9 cellular contexts compared by ENCODE assay signal in genomic region chr6:85465762-85466161, GRCh38. TPM values are rescaled to one million over a fixed set of nuclear protein-coding genes. Genes with fewer than 3 reads are reported as not detected.
A peak's percentile ranks its signal among the peaks of the same experiment; 100 is the strongest.
DNase-seq lines count a peak whose midpoint lies in the region; ATAC-seq and TF ChIP-seq lines count a peak whose summit lies in the region.
"Had no signal": no experiment of that assay in that cellular context is flagged by ENCODE, and none has a peak within 500 bp of the region (broad histone marks: within the 10 kb centered on the region; RNA-seq: fewer than 3 reads in every experiment).

No MANE protein-coding gene starts in this region.

- peaks cover 35 to 58% (median 57%) of the 10 kb centered on the region in 3 donors for H3K4me1 Mint-ChIP-seq in naive B cell

- BruUV-seq in PC-3 (replicated peaks; lab: Mats Ljungman, UMichigan): no TSS peak

- H3K36me3 ChIP-seq in PC-3 (ENCODE audit: low read depth, low read length): no peaks in the 10 kb centered on the region

- TF ChIP-seq CTCF in PC-3 (conservative IDR thresholded peaks at IDR 0.05; ENCODE audit: low read depth, low read length): no peak

- peaks cover 50% of the 10 kb centered on the region for H3K4me1 ChIP-seq in PC-3 (ENCODE audit: insufficient read depth, low read length)

- ATAC-seq in GM18909 (IDR thresholded peaks at IDR 0.05; ENCODE audit: poor library complexity, unreplicated experiment) (peak; percentile 50), HG02623 (IDR thresholded peaks at IDR 0.05; ENCODE audit: unreplicated experiment) (peak; percentile 27), PC-3 (no peak), naive B cell (ENCODE audit: low read depth in 2 of 2) (no peak), GM21360 (IDR thresholded peaks at IDR 0.05; ENCODE audit: unreplicated experiment) (no peak)
- ATAC-seq: heart right ventricle had no signal

- no peaks in the 10 kb centered on the region for H4K20me1 ChIP-seq in PC-3 (ENCODE audit: low read length)

- CTCF ChIA-PET in PC-3 (lab: Charles Lee): no interaction called here

- no peaks in the 10 kb centered on the region for H3F3A ChIP-seq in PC-3 (ENCODE audit: low read length, unreplicated experiment)

- intact Hi-C loops in PC-3 (cut with micrococcal nuclease): no loop called here

- peak overlapping the region in 3 of 6 donors; percentile 31 to 86 (median 33) for H3K27ac Mint-ChIP-seq in naive B cell

- no peaks in the 10 kb centered on the region for H3K9me3 ChIP-seq in PC-3 (ENCODE audit: low read length)
- H3K9me3 ChIP-seq: heart right ventricle had no signal

- H3K9ac ChIP-seq in PC-3 (ENCODE audit: low read length): peak overlapping the region; percentile 65

- H3K27me3 Mint-ChIP-seq in naive B cell: no peaks in the 10 kb centered on the region

- peak overlapping the region in 6 of 8 donors; percentile 6 to 84 (median 56) for H3K4me3 Mint-ChIP-seq in naive B cell

- POLR2A ChIA-PET in PC-3 (lab: Charles Lee; ENCODE audit: unreplicated experiment): no interaction called here

- H3K27ac ChIP-seq in PC-3 (ENCODE audit: low read length): peak overlapping the region; percentile 99

- H3K79me2 ChIP-seq in PC-3 (ENCODE audit: low read length): no peaks in the 10 kb centered on the region

- no peak overlapping the region for H3K4me3 ChIP-seq in PC-3 (ENCODE audit: low read length)
- H3K4me3 ChIP-seq: heart right ventricle had no signal

- H3K4me2 ChIP-seq in PC-3 (ENCODE audit: low read length): peak overlapping the region; percentile 30

- H3K27me3 ChIP-seq in PC-3 (ENCODE audit: low read length): no peaks in the 10 kb centered on the region
- H3K27me3 ChIP-seq: heart right ventricle had no signal

- H2AFZ ChIP-seq in PC-3 (ENCODE audit: low read length): no peak overlapping the region

- DNase-seq in PC-3 (no peak), naive B cell (no peak), OCI-M2 (lab: John Stamatoyannopoulos, UW; ENCODE audit: unreplicated experiment) (no peak), NCI-H187 treated with DMSO at 0.1 percent for 48 hours (lab: John Stamatoyannopoulos, UW) (no peak)
- DNase-seq in stimulated activated CD4-positive, alpha-beta T cell treated with anti-CD3 and anti-CD28 coated beads, Interleukin-4, amount 100 ng/mL, for 24 hours: no peak
- DNase-seq: heart right ventricle had no signal

- no peaks in the 10 kb centered on the region for H3K9me2 ChIP-seq in PC-3 (replicated peaks; ENCODE audit: low read length)

- no peaks in the 10 kb centered on the region for H3K9me3 Mint-ChIP-seq in naive B cell

- no peaks in the 10 kb centered on the region for H3K36me3 Mint-ChIP-seq in naive B cell

RNA-seq across cellular contexts. Expression of gene NT5E, which starts 15.9 kb away (rescaled TPM):
- 9.0 and 15.8 TPM in 2 replicates for total RNA-seq in PC-3 (2014; rRNA removed)
- 100 to 1,000 TPM in 5 of 6 donors, 10 to 100 TPM in 1; 97.8 to 211 (median 131) TPM for polyA plus RNA-seq in naive B cell (ENCODE audit: low read depth in 6 of 6)

Comparison
In these comparisons a context has a peak if more than half of its experiments do, and no peak if none do; other contexts are left out.
1. ATAC-seq: peak in GM18909 (single experiment) and HG02623 (single experiment); none in PC-3 (single experiment), naive B cell (0 of 2) and GM21360 (single experiment).